21 cellular contexts compared by ENCODE assay signal in genomic region chr11:70637186-70637800, GRCh38.
"Had no signal": no experiment of that assay in that cellular context is flagged by ENCODE, and none has a peak within 500 bp of the region (broad histone marks: within the 10 kb centered on the region; RNA-seq: fewer than 3 reads in every experiment).

No MANE protein-coding gene starts in this region.

- H3K4me3 ChIP-seq: breast epithelium, coronary artery, esophagus squamous epithelium, gastrocnemius medialis, suprapubic skin, vagina had no signal

- H3K9me3 Mint-ChIP-seq: activated CD4-positive, alpha-beta T cell treated with anti-CD3 and anti-CD28 coated beads, Interleukin-2, amount 10 ng/mL, durations not matched to agents 7 days and 5 days; activated naive CD4-positive, alpha-beta T cell treated with anti-CD3 and anti-CD28 coated beads, Interleukin-2, amount 50 U/mL, for 72 hours; central memory CD8-positive, alpha-beta T cell; endodermal cell; memory B cell; nephron; stimulated activated effector memory CD8-positive, alpha-beta T cell treated with anti-CD3 and anti-CD28 coated beads, Interleukin-12 subunit alpha, Interleukin-12 subunit beta, amount 100 ng/mL, for 72 hours; stimulated activated naive CD8-positive, alpha-beta T cell treated with anti-CD3 and anti-CD28 coated beads, Interleukin-15, amount 100 ng/mL, for 72 hours; type B pancreatic cell had no signal

- H3K27me3 ChIP-seq: breast epithelium, esophagus squamous epithelium, vagina had no signal

- H3K4me3 Mint-ChIP-seq: activated CD4-positive, alpha-beta T cell treated with anti-CD3 and anti-CD28 coated beads, Interleukin-2, amount 10 ng/mL, durations not matched to agents 7 days and 5 days; central memory CD8-positive, alpha-beta T cell; endodermal cell; memory B cell; nephron; stimulated activated effector memory CD8-positive, alpha-beta T cell treated with anti-CD3 and anti-CD28 coated beads, Interleukin-12 subunit alpha, Interleukin-12 subunit beta, amount 100 ng/mL, for 72 hours; stimulated activated naive CD8-positive, alpha-beta T cell treated with anti-CD3 and anti-CD28 coated beads, Interleukin-15, amount 100 ng/mL, for 72 hours; type B pancreatic cell had no signal

- H3K27ac ChIP-seq: breast epithelium, coronary artery, esophagus squamous epithelium, gastrocnemius medialis, suprapubic skin, vagina had no signal

- ATAC-seq: activated naive CD4-positive, alpha-beta T cell treated with anti-CD3 and anti-CD28 coated beads, Interleukin-2, amount 50 U/mL, for 72 hours; gastrocnemius medialis; left cardiac atrium; sciatic nerve; stimulated activated effector memory CD8-positive, alpha-beta T cell treated with anti-CD3 and anti-CD28 coated beads, Interleukin-12 subunit alpha, Interleukin-12 subunit beta, amount 100 ng/mL, for 72 hours; stimulated activated naive CD8-positive, alpha-beta T cell treated with anti-CD3 and anti-CD28 coated beads, Interleukin-15, amount 100 ng/mL, for 72 hours had no signal

- H3K27me3 Mint-ChIP-seq: activated CD4-positive, alpha-beta T cell treated with anti-CD3 and anti-CD28 coated beads, Interleukin-2, amount 10 ng/mL, durations not matched to agents 7 days and 5 days; memory B cell; type B pancreatic cell had no signal

- H3K9me3 ChIP-seq: breast epithelium, esophagus squamous epithelium, gastrocnemius medialis, suprapubic skin, vagina had no signal

- H3K36me3 Mint-ChIP-seq: activated naive CD4-positive, alpha-beta T cell treated with anti-CD3 and anti-CD28 coated beads, Interleukin-2, amount 50 U/mL, for 72 hours; memory B cell; stimulated activated effector memory CD8-positive, alpha-beta T cell treated with anti-CD3 and anti-CD28 coated beads, Interleukin-12 subunit alpha, Interleukin-12 subunit beta, amount 100 ng/mL, for 72 hours; type B pancreatic cell had no signal

- DNase-seq: activated CD4-positive, alpha-beta T cell treated with anti-CD3 and anti-CD28 coated beads, Interleukin-2, amount 10 ng/mL, durations not matched to agents 7 days and 5 days; activated CD4-positive, CD25-positive, alpha-beta regulatory T cell treated with anti-CD3 and anti-CD28 coated beads, Interleukin-2, amount 50 U/mL, for 72 hours; activated T-cell treated with anti-CD3 and anti-CD28 coated beads, Interleukin-2, amount 50 U/mL, for 1 hour; endodermal cell; esophagus squamous epithelium; gastrocnemius medialis; left cardiac atrium; small intestine; stimulated activated CD4-positive, alpha-beta T cell treated with anti-CD3 and anti-CD28 coated beads, Interleukin-2, amount 100 ng/mL, for 24 hours; stimulated activated naive CD8-positive, alpha-beta T cell treated with anti-CD3 and anti-CD28 coated beads, Interleukin-15, amount 100 ng/mL, for 72 hours had no signal

- H3K36me3 ChIP-seq: breast epithelium, esophagus squamous epithelium, gastrocnemius medialis, suprapubic skin, vagina had no signal

- H3K4me1 Mint-ChIP-seq: activated CD4-positive, alpha-beta T cell treated with anti-CD3 and anti-CD28 coated beads, Interleukin-2, amount 10 ng/mL, durations not matched to agents 7 days and 5 days; central memory CD8-positive, alpha-beta T cell; memory B cell; nephron; stimulated activated effector memory CD8-positive, alpha-beta T cell treated with anti-CD3 and anti-CD28 coated beads, Interleukin-12 subunit alpha, Interleukin-12 subunit beta, amount 100 ng/mL, for 72 hours; stimulated activated naive CD8-positive, alpha-beta T cell treated with anti-CD3 and anti-CD28 coated beads, Interleukin-15, amount 100 ng/mL, for 72 hours had no signal

- H3K27ac Mint-ChIP-seq: activated CD4-positive, alpha-beta T cell treated with anti-CD3 and anti-CD28 coated beads, Interleukin-2, amount 10 ng/mL, durations not matched to agents 7 days and 5 days; activated naive CD4-positive, alpha-beta T cell treated with anti-CD3 and anti-CD28 coated beads, Interleukin-2, amount 50 U/mL, for 72 hours; endodermal cell; memory B cell; nephron; stimulated activated effector memory CD8-positive, alpha-beta T cell treated with anti-CD3 and anti-CD28 coated beads, Interleukin-12 subunit alpha, Interleukin-12 subunit beta, amount 100 ng/mL, for 72 hours; stimulated activated naive CD8-positive, alpha-beta T cell treated with anti-CD3 and anti-CD28 coated beads, Interleukin-15, amount 100 ng/mL, for 72 hours; type B pancreatic cell had no signal

- H3K4me1 ChIP-seq: breast epithelium, esophagus squamous epithelium, gastrocnemius medialis, suprapubic skin, vagina had no signal
